ENCODE assay signal across 8 cellular contexts in the genomic region with DNA sequence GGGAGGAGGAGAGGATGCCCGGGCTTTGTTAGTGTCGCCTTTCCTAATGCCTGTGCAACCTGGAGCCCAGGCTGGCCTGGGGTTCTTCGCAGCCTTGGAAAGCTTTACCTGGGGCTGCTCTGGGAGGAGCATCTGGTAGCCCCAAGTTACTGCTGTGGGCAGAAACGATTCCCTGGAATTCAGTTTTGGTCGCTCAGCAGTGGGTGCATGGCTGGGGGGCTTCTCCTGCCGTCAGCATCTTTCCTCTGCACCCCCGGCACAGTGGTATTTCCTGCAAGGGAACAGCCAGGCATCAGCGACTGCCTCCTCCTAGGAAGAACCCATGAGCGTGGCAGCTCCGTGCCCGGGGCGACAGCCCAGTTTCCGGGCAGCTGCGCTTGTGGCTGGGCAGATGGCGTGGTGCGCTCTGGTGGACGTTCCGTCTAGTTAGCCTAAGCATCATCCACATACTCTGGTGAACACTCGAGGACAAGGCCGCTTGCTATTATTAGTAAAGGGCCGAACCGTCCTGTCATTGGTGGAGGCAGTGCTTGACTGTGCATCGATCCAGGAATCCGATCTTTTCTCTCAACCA.
DNase-seq lines count a peak whose midpoint lies in the region; TF ChIP-seq lines count a peak whose summit lies in the region.

No MANE protein-coding gene starts in this region.

- TF ChIP-seq CTCF in fibroblast of villous mesenchyme (IDR thresholded peaks at IDR 0.05; ENCODE audit: insufficient read depth, low read depth, low read length), result no peak
- TF ChIP-seq CTCF in osteocyte (IDR thresholded peaks at IDR 0.05), result no peak

- H3K4me3 Mint-ChIP-seq in osteocyte (ENCODE audit: unreplicated experiment), result peak overlapping the region; percentile 77

- H3K4me1 Mint-ChIP-seq in osteocyte (ENCODE audit: unreplicated experiment), result peaks cover 43% of the 10 kb centered on the region

- H3K9me3 Mint-ChIP-seq in osteocyte (ENCODE audit: unreplicated experiment), result no peaks in the 10 kb centered on the region

- H3K27me3 Mint-ChIP-seq in osteocyte (ENCODE audit: unreplicated experiment), result no peaks in the 10 kb centered on the region

- H3K4me3 ChIP-seq in fibroblast of villous mesenchyme (ENCODE audit: low read depth, low read length), result peak overlapping the region; percentile 61

- DNase-seq in COLO668 (lab: John Stamatoyannopoulos, UW; ENCODE audit: unreplicated experiment) (peak; percentile 85), NCI-H748 (lab: John Stamatoyannopoulos, UW; ENCODE audit: unreplicated experiment) (peak; percentile 87), fibroblast of villous mesenchyme (ENCODE audit: low read depth) (no peak), osteocyte (ENCODE audit: extremely low spot score, unreplicated experiment) (peak; percentile 90), Kasumi-1 (lab: John Stamatoyannopoulos, UW) (no peak), A172 (ENCODE audit: low spot score) (no peak), dedifferentiated amniotic fluid mesenchymal stem cell (ENCODE audit: extremely low spot score) (no peak)
- no peak for DNase-seq in activated CD4-positive, alpha-beta T cell treated with anti-CD3 and anti-CD28 coated beads, Interleukin-2, amount 50 U/mL, for 1 hour

- H3K27ac Mint-ChIP-seq in osteocyte (ENCODE audit: unreplicated experiment), result peak overlapping the region; percentile 90

- no peaks in the 10 kb centered on the region for H3K36me3 Mint-ChIP-seq in osteocyte (ENCODE audit: unreplicated experiment)

Comparison
In these comparisons a context has a peak if more than half of its experiments do, and no peak if none do; other contexts are left out.
1. DNase-seq: peak in COLO668 (single experiment), NCI-H748 (single experiment) and osteocyte (single experiment); none in fibroblast of villous mesenchyme (single experiment), Kasumi-1 (0 of 2), A172 (single experiment), activated CD4-positive, alpha-beta T cell treated with anti-CD3 and anti-CD28 coated beads, Interleukin-2, amount 50 U/mL, for 1 hour (single experiment) and dedifferentiated amniotic fluid mesenchymal stem cell (single experiment).